16 cellular contexts compared by ENCODE assay signal in the genomic region with DNA sequence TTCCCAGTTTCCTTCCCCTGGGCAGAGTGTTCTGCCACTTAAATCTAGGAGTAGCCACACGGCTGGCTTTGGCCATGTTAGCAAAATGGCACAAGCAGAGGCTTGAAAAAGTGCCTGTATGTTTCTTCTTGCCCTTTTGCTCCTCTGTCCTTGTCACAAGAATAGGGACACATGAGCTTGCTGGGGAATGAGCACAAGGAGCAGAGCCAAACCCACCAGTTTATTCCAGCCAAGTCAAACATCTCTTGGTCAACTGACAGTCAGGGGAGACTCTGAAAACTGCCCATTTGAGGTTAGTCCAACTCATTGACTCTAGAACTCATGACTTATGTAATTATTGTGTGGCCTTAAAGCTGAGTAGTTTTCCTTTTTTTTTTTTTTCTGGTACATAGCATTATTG.
A peak's percentile ranks its signal among the peaks of the same experiment; 100 is the strongest.
DNase-seq lines count a peak whose midpoint lies in the region; ATAC-seq and TF ChIP-seq lines count a peak whose summit lies in the region.
"Had no signal": no experiment of that assay in that cellular context is flagged by ENCODE, and none has a peak within 500 bp of the region (broad histone marks: within the 10 kb centered on the region; RNA-seq: fewer than 3 reads in every experiment).

No MANE protein-coding gene starts in this region.

- peak; percentile 37 for DNase-seq in SK-MEL-5 (ENCODE audit: low read depth, low spot score)
- DNase-seq in chondrocyte (ENCODE audit: low spot score): no peak
- no peak for DNase-seq in nephron progenitor cell
- peak; percentile 33 for DNase-seq in stromal cell of bone marrow (ENCODE audit: low read depth)
- DNase-seq in hepatocyte (ENCODE audit: low spot score): no peak
- DNase-seq in naive thymus-derived CD8-positive, alpha-beta T cell: no peak
- no peak for DNase-seq in AG08396 (ENCODE audit: low spot score)
- no peak for DNase-seq in neural progenitor cell (ENCODE audit: low spot score)
- DNase-seq: ACHN; AML-193; Caco-2; CD4-positive, alpha-beta T cell had no signal

- TF ChIP-seq CTCF in chondrocyte (IDR thresholded peaks at IDR 0.05): no peak
- no peak for TF ChIP-seq CTCF in nephron progenitor cell (IDR thresholded peaks at IDR 0.05)
- no peak for TF ChIP-seq CTCF in hepatocyte (IDR thresholded peaks at IDR 0.05; ENCODE audit: poor library complexity)
- TF ChIP-seq CTCF in neural progenitor cell (IDR thresholded peaks at IDR 0.05): no peak

- H3K36me3 Mint-ChIP-seq in chondrocyte (ENCODE audit: low read depth) (no peaks in the 10 kb centered on the region), nephron progenitor cell (ENCODE audit: low read depth) (peaks cover 4% of the 10 kb centered on the region), neural progenitor cell (no peaks in the 10 kb centered on the region)
- peaks cover 0 to 4% (median 0%) of the 10 kb centered on the region in 3 donors for H3K36me3 Mint-ChIP-seq in naive thymus-derived CD8-positive, alpha-beta T cell
- H3K36me3 Mint-ChIP-seq: IgD-negative memory B cell had no signal

- in situ Hi-C loops in SK-MEL-5 (cut with HindIII; ENCODE audit: low pct_unique_long_range_greater_than_20kb, low sequenced_read_pairs): no loop called here

- POLR2A ChIA-PET in naive thymus-derived CD8-positive, alpha-beta T cell (lab: Charles Lee): no interaction called here

- H3K4me3 Mint-ChIP-seq in chondrocyte (ENCODE audit: unreplicated experiment) (no peak overlapping the region), nephron progenitor cell (no peak overlapping the region), neural progenitor cell (no peak overlapping the region)
- H3K4me3 Mint-ChIP-seq in naive thymus-derived CD8-positive, alpha-beta T cell: no peak overlapping the region
- H3K4me3 Mint-ChIP-seq: CD4-positive, alpha-beta T cell; IgD-negative memory B cell had no signal

- H3K36me3 ChIP-seq in hepatocyte (replicated peaks; ENCODE audit: insufficient read depth, low read depth) (no peaks in the 10 kb centered on the region), neural progenitor cell (no peaks in the 10 kb centered on the region)
- H3K36me3 ChIP-seq: HAP-1 had no signal

- WGBS in hepatocyte (ENCODE audit: low lambda C conversion rate, missing lambda C conversion rate): 0% methylated on average over 1 of the region's 1 CpG

- H3K9me3 ChIP-seq in hepatocyte (ENCODE audit: low read depth): no peaks in the 10 kb centered on the region
- H3K9me3 ChIP-seq in neural progenitor cell (ENCODE audit: low read depth): no peaks in the 10 kb centered on the region
- H3K9me3 ChIP-seq: Caco-2, HAP-1 had no signal

- H3K4me3 ChIP-seq in hepatocyte: no peak overlapping the region
- H3K4me3 ChIP-seq in neural progenitor cell: no peak overlapping the region
- H3K4me3 ChIP-seq: HAP-1 had no signal

- peaks cover 6% of the 10 kb centered on the region for H3K4me1 Mint-ChIP-seq in chondrocyte (ENCODE audit: low read depth)
- no peaks in the 10 kb centered on the region for H3K4me1 Mint-ChIP-seq in nephron progenitor cell
- no peaks in the 10 kb centered on the region for H3K4me1 Mint-ChIP-seq in naive thymus-derived CD8-positive, alpha-beta T cell
- H3K4me1 Mint-ChIP-seq in neural progenitor cell: no peaks in the 10 kb centered on the region
- H3K4me1 Mint-ChIP-seq: IgD-negative memory B cell had no signal

- H4K20me1 ChIP-seq in hepatocyte (ENCODE audit: insufficient read depth, poor library complexity, severe bottlenecking): no peaks in the 10 kb centered on the region
- no peaks in the 10 kb centered on the region for H4K20me1 ChIP-seq in neural progenitor cell (ENCODE audit: low read depth)

- H3K9ac ChIP-seq in neural progenitor cell: no peak overlapping the region

- H3K27me3 Mint-ChIP-seq in chondrocyte (ENCODE audit: low read depth): no peaks in the 10 kb centered on the region
- peaks cover 4% of the 10 kb centered on the region for H3K27me3 Mint-ChIP-seq in nephron progenitor cell (ENCODE audit: low read depth, poor library complexity)
- H3K27me3 Mint-ChIP-seq in naive thymus-derived CD8-positive, alpha-beta T cell: no peaks in the 10 kb centered on the region
- peaks cover 2% of the 10 kb centered on the region for H3K27me3 Mint-ChIP-seq in neural progenitor cell (ENCODE audit: insufficient read depth, low read depth)
- H3K27me3 Mint-ChIP-seq: CD4-positive, alpha-beta T cell; IgD-negative memory B cell had no signal

- H3K9me3 Mint-ChIP-seq in chondrocyte (ENCODE audit: low read depth): peaks cover 15% of the 10 kb centered on the region
- H3K9me3 Mint-ChIP-seq in nephron progenitor cell: no peaks in the 10 kb centered on the region
- peaks cover 0 to 38% (median 12%) of the 10 kb centered on the region in 9 donors for H3K9me3 Mint-ChIP-seq in naive thymus-derived CD8-positive, alpha-beta T cell
- H3K9me3 Mint-ChIP-seq in neural progenitor cell: no peaks in the 10 kb centered on the region

- H3K27ac Mint-ChIP-seq in chondrocyte (ENCODE audit: unreplicated experiment): peak overlapping the region; percentile 33
- H3K27ac Mint-ChIP-seq in nephron progenitor cell: peak overlapping the region; percentile 34
- no peak overlapping the region for H3K27ac Mint-ChIP-seq in naive thymus-derived CD8-positive, alpha-beta T cell
- H3K27ac Mint-ChIP-seq in neural progenitor cell: no peak overlapping the region
- H3K27ac Mint-ChIP-seq: CD4-positive, alpha-beta T cell; IgD-negative memory B cell had no signal

- no peaks in the 10 kb centered on the region for H3K9me2 ChIP-seq in hepatocyte (replicated peaks; ENCODE audit: insufficient read depth)

- H3K27me3 ChIP-seq in hepatocyte: no peaks in the 10 kb centered on the region
- H3K27me3 ChIP-seq in neural progenitor cell: no peaks in the 10 kb centered on the region

- H2AFZ ChIP-seq in hepatocyte (no peak overlapping the region), neural progenitor cell (replicated peaks) (no peak overlapping the region)

- H3K27ac ChIP-seq in hepatocyte: no peak overlapping the region
- no peak overlapping the region for H3K27ac ChIP-seq in neural progenitor cell
- H3K27ac ChIP-seq: C4-2B had no signal

- no peaks in the 10 kb centered on the region for H3K4me1 ChIP-seq in hepatocyte (ENCODE audit: insufficient read depth)
- no peaks in the 10 kb centered on the region for H3K4me1 ChIP-seq in neural progenitor cell
- H3K4me1 ChIP-seq: Caco-2, HAP-1 had no signal

- H3K79me2 ChIP-seq in hepatocyte (no peaks in the 10 kb centered on the region), neural progenitor cell (ENCODE audit: low read depth) (no peaks in the 10 kb centered on the region)

- no peak overlapping the region for H3K4me2 ChIP-seq in hepatocyte
- H3K4me2 ChIP-seq in neural progenitor cell: no peak overlapping the region

- no peak for ATAC-seq in naive thymus-derived CD8-positive, alpha-beta T cell
- ATAC-seq: HepG2 had no signal

- no peaks in the 10 kb centered on the region for H3F3A ChIP-seq in neural progenitor cell (ENCODE audit: low read depth)

Comparison
In these comparisons a context has a peak if more than half of its experiments do, and no peak if none do; other contexts are left out.
1. DNase-seq: peak in SK-MEL-5 (single experiment) and stromal cell of bone marrow (single experiment); none in chondrocyte (single experiment), nephron progenitor cell (single experiment), hepatocyte (single experiment), naive thymus-derived CD8-positive, alpha-beta T cell (0 of 10), AG08396 (single experiment) and neural progenitor cell (single experiment).
2. H3K27ac Mint-ChIP-seq: peak in chondrocyte (single experiment) and nephron progenitor cell (single experiment); none in naive thymus-derived CD8-positive, alpha-beta T cell (0 of 10) and neural progenitor cell (single experiment).